Comparison of ENCODE assay signal across 36 cellular contexts in the genomic region with DNA sequence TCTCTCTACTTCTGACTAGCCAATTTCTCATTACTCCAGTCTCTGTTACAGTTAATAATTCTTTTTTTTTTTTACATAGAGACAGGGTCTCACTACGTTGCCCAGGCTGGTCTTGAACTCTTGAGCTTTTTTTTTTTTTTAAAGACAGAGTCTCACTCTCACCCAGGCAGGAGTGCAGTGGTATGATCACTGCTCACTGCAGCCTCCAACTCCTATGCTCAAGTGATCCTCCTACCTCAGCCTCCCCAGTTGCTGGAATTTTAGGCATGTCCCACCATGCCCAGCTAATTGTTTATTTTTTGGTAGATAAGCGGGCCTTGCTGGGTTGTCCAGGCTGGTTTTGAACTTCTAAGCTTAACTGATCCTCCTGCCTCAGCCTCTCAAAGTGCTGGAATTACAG. TPM values are rescaled to one million over a fixed set of nuclear protein-coding genes. Genes with fewer than 3 reads are reported as not detected.
"Had no signal": no experiment of that assay in that cellular context is flagged by ENCODE, and none has a peak within 500 bp of the region (broad histone marks: within the 10 kb centered on the region; RNA-seq: fewer than 3 reads in every experiment).

No MANE protein-coding gene starts in this region.

- DNase-seq: activated B cell treated with CpG ODN at 0.5 μM for 24 hours; activated CD4-positive, alpha-beta memory T cell treated with anti-CD3 and anti-CD28 coated beads for 36 hours; activated CD4-positive, alpha-beta T cell treated with anti-CD3 and anti-CD28 coated beads for 48 hours; activated CD8-positive, alpha-beta memory T cell treated with anti-CD3 and anti-CD28 coated beads, Interleukin-2, amount 10 ng/mL, durations not matched to agents 7 days and 5 days; activated CD8-positive, alpha-beta T cell treated with anti-CD3 and anti-CD28 coated beads, Interleukin-2, amount 10 ng/mL, durations not matched to agents 7 days and 5 days; activated gamma-delta T cell; activated naive CD4-positive, alpha-beta T cell; activated naive CD4-positive, alpha-beta T cell treated with anti-CD3 and anti-CD28 coated beads, Interleukin-2, amount 10 ng/mL, durations not matched to agents 7 days and 5 days; activated naive CD8-positive, alpha-beta T cell treated with anti-CD3 and anti-CD28 coated beads, Interleukin-2, amount 10 ng/mL, durations not matched to agents 7 days and 5 days; activated T-cell treated with anti-CD3 and anti-CD28 coated beads, Interleukin-2, amount 50 U/mL, for 72 hours; central memory CD4-positive, alpha-beta T cell; cerebellar nuclear complex; colonic mucosa; effector CD8-positive, alpha-beta T cell; esophagus squamous epithelium; foreskin melanocyte; heart right ventricle; T1000; WERI-Rb-1 had no signal

- H3K36me3 ChIP-seq: breast epithelium, colonic mucosa had no signal

- H3K4me1 Mint-ChIP-seq: activated naive CD8-positive, alpha-beta T cell treated with anti-CD3 and anti-CD28 coated beads, Interleukin-2, amount 10 ng/mL, durations not matched to agents 7 days and 5 days had no signal

- H3K27ac Mint-ChIP-seq: activated B cell treated with CpG ODN at 0.5 μM for 24 hours; activated CD4-positive, alpha-beta memory T cell treated with anti-CD3 and anti-CD28 coated beads for 36 hours; activated CD8-positive, alpha-beta memory T cell treated with anti-CD3 and anti-CD28 coated beads, Interleukin-2, amount 10 ng/mL, durations not matched to agents 7 days and 5 days; activated CD8-positive, alpha-beta T cell treated with anti-CD3 and anti-CD28 coated beads, Interleukin-2, amount 10 ng/mL, durations not matched to agents 7 days and 5 days; activated naive CD4-positive, alpha-beta T cell treated with anti-CD3 and anti-CD28 coated beads, Interleukin-2, amount 10 ng/mL, durations not matched to agents 7 days and 5 days; activated naive CD8-positive, alpha-beta T cell treated with anti-CD3 and anti-CD28 coated beads, Interleukin-2, amount 10 ng/mL, durations not matched to agents 7 days and 5 days; activated T-cell treated with anti-CD3 and anti-CD28 coated beads, Interleukin-2, amount 50 U/mL, for 72 hours; brain; T-cell; T-helper 1 cell treated with Interleukin-12 subunit alpha and Interleukin-12 subunit beta and Interleukin-4 antibody, amounts not matched to agents 30 μg/mL and 1 μg/mL, for 36 hours; T-helper 2 cell treated with Interferon-gamma antibody and Interleukin-4, amounts not matched to agents 5 μg/mL and 100 μg/mL, for 36 hours had no signal

- H3K4me1 ChIP-seq: ascending aorta, breast epithelium, colonic mucosa had no signal

- H3K27ac ChIP-seq: ascending aorta, breast epithelium, cardiac muscle cell, colonic mucosa, epithelial cell of prostate, esophagus squamous epithelium, gastroesophageal sphincter, heart right ventricle, WERI-Rb-1 had no signal

- H3K4me3 ChIP-seq: ascending aorta, breast epithelium, cardiac muscle cell, colonic mucosa, esophagus squamous epithelium, gastroesophageal sphincter, heart right ventricle had no signal

- H3K9me3 ChIP-seq: ascending aorta, breast epithelium, colonic mucosa, esophagus squamous epithelium, gastroesophageal sphincter, heart right ventricle had no signal

- H3K4me3 Mint-ChIP-seq: activated B cell treated with CpG ODN at 0.5 μM for 24 hours; activated CD4-positive, alpha-beta memory T cell treated with anti-CD3 and anti-CD28 coated beads for 36 hours; activated CD8-positive, alpha-beta memory T cell treated with anti-CD3 and anti-CD28 coated beads, Interleukin-2, amount 10 ng/mL, durations not matched to agents 7 days and 5 days; activated CD8-positive, alpha-beta T cell treated with anti-CD3 and anti-CD28 coated beads, Interleukin-2, amount 10 ng/mL, durations not matched to agents 7 days and 5 days; activated naive CD4-positive, alpha-beta T cell treated with anti-CD3 and anti-CD28 coated beads, Interleukin-2, amount 10 ng/mL, durations not matched to agents 7 days and 5 days; activated naive CD8-positive, alpha-beta T cell treated with anti-CD3 and anti-CD28 coated beads, Interleukin-2, amount 10 ng/mL, durations not matched to agents 7 days and 5 days; activated T-cell treated with anti-CD3 and anti-CD28 coated beads, Interleukin-2, amount 50 U/mL, for 72 hours; brain; T-cell; T-helper 1 cell treated with Interleukin-12 subunit alpha and Interleukin-12 subunit beta and Interleukin-4 antibody, amounts not matched to agents 30 μg/mL and 1 μg/mL, for 36 hours; T-helper 2 cell treated with Interferon-gamma antibody and Interleukin-4, amounts not matched to agents 5 μg/mL and 100 μg/mL, for 36 hours had no signal

- H3K9me3 Mint-ChIP-seq: activated B cell treated with CpG ODN at 0.5 μM for 24 hours; activated CD4-positive, alpha-beta memory T cell treated with anti-CD3 and anti-CD28 coated beads for 36 hours; activated naive CD4-positive, alpha-beta T cell treated with anti-CD3 and anti-CD28 coated beads, Interleukin-2, amount 10 ng/mL, durations not matched to agents 7 days and 5 days; activated naive CD4-positive, alpha-beta T cell treated with anti-CD3 and anti-CD28 coated beads, Interleukin-2, amount 50 U/mL, for 72 hours; activated naive CD8-positive, alpha-beta T cell treated with anti-CD3 and anti-CD28 coated beads, Interleukin-2, amount 10 ng/mL, durations not matched to agents 7 days and 5 days; activated T-cell treated with anti-CD3 and anti-CD28 coated beads, Interleukin-2, amount 50 U/mL, for 72 hours; brain; T-cell; T-helper 1 cell treated with Interleukin-12 subunit alpha and Interleukin-12 subunit beta and Interleukin-4 antibody, amounts not matched to agents 30 μg/mL and 1 μg/mL, for 36 hours; T-helper 2 cell treated with Interferon-gamma antibody and Interleukin-4, amounts not matched to agents 5 μg/mL and 100 μg/mL, for 36 hours had no signal

- H3K27me3 ChIP-seq: ascending aorta, breast epithelium, cardiac muscle cell, colonic mucosa, esophagus squamous epithelium, gastroesophageal sphincter, heart right ventricle had no signal

- ATAC-seq: activated CD4-positive, CD25-positive, alpha-beta regulatory T cell treated with anti-CD3 and anti-CD28 coated beads, Interleukin-2, amount 50 U/mL, for 24 hours; activated CD8-positive, alpha-beta memory T cell treated with anti-CD3 and anti-CD28 coated beads, Interleukin-2, amount 10 ng/mL, durations not matched to agents 7 days and 5 days; activated CD8-positive, alpha-beta T cell treated with anti-CD3 and anti-CD28 coated beads, Interleukin-2, amount 10 ng/mL, durations not matched to agents 7 days and 5 days; activated naive CD4-positive, alpha-beta T cell treated with anti-CD3 and anti-CD28 coated beads, Interleukin-2, amount 50 U/mL, for 72 hours; activated T-cell treated with anti-CD3 and anti-CD28 coated beads, Interleukin-2, amount 50 U/mL, for 72 hours; gastroesophageal sphincter; heart right ventricle; T-cell had no signal

- H3K27me3 Mint-ChIP-seq: activated B cell treated with CpG ODN at 0.5 μM for 24 hours; activated CD4-positive, alpha-beta memory T cell treated with anti-CD3 and anti-CD28 coated beads for 36 hours; activated CD8-positive, alpha-beta memory T cell treated with anti-CD3 and anti-CD28 coated beads, Interleukin-2, amount 10 ng/mL, durations not matched to agents 7 days and 5 days; activated naive CD4-positive, alpha-beta T cell treated with anti-CD3 and anti-CD28 coated beads, Interleukin-2, amount 10 ng/mL, durations not matched to agents 7 days and 5 days; activated naive CD8-positive, alpha-beta T cell treated with anti-CD3 and anti-CD28 coated beads, Interleukin-2, amount 10 ng/mL, durations not matched to agents 7 days and 5 days; brain; T-cell had no signal

RNA-seq across cellular contexts. Expression of a gene that starts 27.0 kb away (rescaled TPM):
- total RNA-seq: activated B cell treated with CpG ODN at 0.5 μM for 24 hours; activated CD8-positive, alpha-beta memory T cell treated with anti-CD3 and anti-CD28 coated beads for 36 hours; activated CD8-positive, alpha-beta T cell treated with anti-CD3 and anti-CD28 coated beads, Interleukin-2, amount 10 ng/mL, durations not matched to agents 7 days and 5 days; ascending aorta; breast epithelium; cardiac muscle cell; colonic mucosa; dermis microvascular lymphatic vessel endothelial cell; endothelial cell of umbilical vein; esophagus squamous epithelium; fibroblast of lung; fibroblast of villous mesenchyme; glomerular endothelial cell; heart right ventricle had no signal
- polyA plus RNA-seq: fibroblast of lung had no signal

RNA-seq across cellular contexts. Expression of a gene that starts 30.4 kb away (rescaled TPM):
- total RNA-seq: ascending aorta had no signal
